10 cellular contexts compared by ENCODE assay signal in the genomic region with DNA sequence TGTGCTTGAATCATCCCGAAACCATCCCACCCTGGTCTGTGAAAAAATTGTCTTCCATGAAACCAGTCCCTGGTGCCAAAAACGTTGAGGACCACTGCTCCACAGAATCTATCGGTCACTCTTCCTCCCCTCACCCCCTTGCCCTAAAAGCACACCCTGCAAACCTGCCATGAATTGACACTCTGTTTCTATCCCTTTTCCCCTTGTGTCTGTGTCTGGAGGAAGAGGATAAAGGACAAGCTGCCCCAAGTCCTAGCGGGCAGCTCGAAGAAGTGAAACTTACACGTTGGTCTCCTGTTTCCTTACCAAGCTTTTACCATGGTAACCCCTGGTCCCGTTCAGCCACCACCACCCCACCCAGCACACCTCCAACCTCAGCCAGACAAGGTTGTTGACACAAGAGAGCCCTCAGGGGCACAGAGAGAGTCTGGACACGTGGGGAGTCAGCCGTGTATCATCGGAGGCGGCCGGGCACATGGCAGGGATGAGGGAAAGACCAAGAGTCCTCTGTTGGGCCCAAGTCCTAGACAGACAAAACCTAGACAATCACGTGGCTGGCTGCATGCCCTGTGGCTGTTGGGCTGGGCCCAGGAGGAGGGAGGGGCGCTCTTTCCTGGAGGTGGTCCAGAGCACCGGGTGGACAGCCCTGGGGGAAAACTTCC. TPM values are rescaled to one million over a fixed set of nuclear protein-coding genes. Genes with fewer than 3 reads are reported as not detected.
A peak's percentile ranks its signal among the peaks of the same experiment; 100 is the strongest.
DNase-seq lines count a peak whose midpoint lies in the region; TF ChIP-seq lines count a peak whose summit lies in the region.
"Had no signal": no experiment of that assay in that cellular context is flagged by ENCODE, and none has a peak within 500 bp of the region (broad histone marks: within the 10 kb centered on the region; RNA-seq: fewer than 3 reads in every experiment).

No MANE protein-coding gene starts in this region.

- DNase-seq in DMS79 treated with DMSO at 0.1 percent for 48 hours (lab: John Stamatoyannopoulos, UW) (peak; percentile 31), DMS79 (lab: John Stamatoyannopoulos, UW) (no peak), HPDE6-E6E7 (ENCODE audit: extremely low spot score) (peak; percentile 77), amniotic epithelial cell (ENCODE audit: low read depth) (peak; percentile 84), kidney glomerular epithelial cell (lab: John Stamatoyannopoulos, UW) (peak; percentile 85), suprapubic skin (ENCODE audit: low spot score in 2 of 2) (peak; percentile 82), HEK293T (ENCODE audit: extremely low spot score) (no peak), GM20000 (ENCODE audit: low spot score) (no peak)

- CTCF ChIA-PET in HEK293T (lab: Yijun Ruan, JAX), result interaction anchor here (0.9 to 1.5 kb wide), 4 partner anchors 13 to 39 kb away, joined by 3 to 5 read pairs (median 3); a partner anchor contains a TSS

- peak overlapping the region; percentile 32 for H3K27ac ChIP-seq in suprapubic skin
- H3K27ac ChIP-seq: 22Rv1, VCaP had no signal

- POLR2A ChIA-PET in HEK293T (lab: Yijun Ruan, JAX), result no interaction called here

- no peak for TF ChIP-seq POLR2A in suprapubic skin (IDR thresholded peaks at IDR 0.05)

- TF ChIP-seq CTCF in suprapubic skin (IDR thresholded peaks at IDR 0.05) (no peak), GM20000 (IDR thresholded peaks at IDR 0.05; ENCODE audit: extremely low read depth, missing control alignments) (no peak)

- TF ChIP-seq EP300 in suprapubic skin (IDR thresholded peaks at IDR 0.05), result no peak

- peaks cover 63% of the 10 kb centered on the region for H3K4me1 ChIP-seq in suprapubic skin

- WGBS in suprapubic skin, result 28% methylated on average over 15 of the region's 15 CpGs

- H3K27me3 ChIP-seq in suprapubic skin, result no peaks in the 10 kb centered on the region

- peak overlapping the region; percentile 19 for H3K4me3 ChIP-seq in suprapubic skin

- no peaks in the 10 kb centered on the region for H3K9me3 ChIP-seq in suprapubic skin

- no peaks in the 10 kb centered on the region for H3K36me3 ChIP-seq in suprapubic skin

TF ChIP-seq in HEK293T, 16 proteins besides CTCF, POLR2A, EP300 and RAD21:
- no peak for TF ChIP-seq L3MBTL2 (conservative IDR thresholded peaks at IDR 0.05)
- no peak for TF ChIP-seq FOXK2 (IDR thresholded peaks at IDR 0.05)
- no peak for TF ChIP-seq HDGF (IDR thresholded peaks at IDR 0.05; ENCODE audit: borderline replicate concordance)
- TF ChIP-seq, protein P1, sequence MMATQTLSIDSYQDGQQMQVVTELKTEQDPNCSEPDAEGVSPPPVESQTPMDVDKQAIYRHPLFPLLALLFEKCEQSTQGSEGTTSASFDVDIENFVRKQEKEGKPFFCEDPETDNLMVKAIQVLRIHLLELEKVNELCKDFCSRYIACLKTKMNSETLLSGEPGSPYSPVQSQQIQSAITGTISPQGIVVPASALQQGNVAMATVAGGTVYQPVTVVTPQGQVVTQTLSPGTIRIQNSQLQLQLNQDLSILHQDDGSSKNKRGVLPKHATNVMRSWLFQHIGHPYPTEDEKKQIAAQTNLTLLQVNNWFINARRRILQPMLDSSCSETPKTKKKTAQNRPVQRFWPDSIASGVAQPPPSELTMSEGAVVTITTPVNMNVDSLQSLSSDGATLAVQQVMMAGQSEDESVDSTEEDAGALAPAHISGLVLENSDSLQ (IDR thresholded peaks at IDR 0.05), result no peak
- TF ChIP-seq LEF1 (IDR thresholded peaks at IDR 0.05; ENCODE audit: borderline replicate concordance), result no peak
- no peak for TF ChIP-seq CTBP1 (IDR thresholded peaks at IDR 0.05; ENCODE audit: borderline replicate concordance)
- TF ChIP-seq ARNT (IDR thresholded peaks at IDR 0.05), result no peak
- TF ChIP-seq NFRKB (IDR thresholded peaks at IDR 0.05), result no peak
- TF ChIP-seq FOXA1 (IDR thresholded peaks at IDR 0.05), result no peak
- TF ChIP-seq BHLHE40 (IDR thresholded peaks at IDR 0.05; ENCODE audit: borderline replicate concordance), result no peak
- no peak for TF ChIP-seq SP1 (IDR thresholded peaks at IDR 0.05)
- TF ChIP-seq SUZ12 (IDR thresholded peaks at IDR 0.05), result no peak
- no peak for TF ChIP-seq ZNF384 (IDR thresholded peaks at IDR 0.05)
- TF ChIP-seq TARDBP (IDR thresholded peaks at IDR 0.05), result no peak
- no peak for TF ChIP-seq FOXM1 (IDR thresholded peaks at IDR 0.05; ENCODE audit: borderline replicate concordance)
- TF ChIP-seq ELF4 (IDR thresholded peaks at IDR 0.05), result no peak

RNA-seq across cellular contexts. Expression of a gene that starts 0.8 kb away (rescaled TPM):
- total RNA-seq in suprapubic skin, result 10 to 100 TPM in 2 of 4 donors, 1 to 10 TPM in 2; 6.7 to 22.9 (median 13.0) TPM

RNA-seq across cellular contexts. Expression of a gene that starts 28.2 kb away (rescaled TPM):
- total RNA-seq in suprapubic skin, result 10 to 100 TPM; 28.5 to 66.5 (median 50.0) TPM

RNA-seq across cellular contexts. Expression of a gene that starts 39.2 kb away (rescaled TPM):
- under 1 TPM in 3 of 4 donors, not detected in 1; 0.38 to 0.99 (median 0.59) TPM for total RNA-seq in suprapubic skin

RNA-seq across cellular contexts. Expression of a gene that starts 40.8 kb away (rescaled TPM):
- total RNA-seq in suprapubic skin, result 10 to 100 TPM; 12.1 to 28.9 (median 17.8) TPM

RNA-seq across cellular contexts. Expression of a gene that starts 54.0 kb away (rescaled TPM):
- total RNA-seq in suprapubic skin, result not detected

Comparison
In these comparisons a context has a peak if more than half of its experiments do, and no peak if none do; other contexts are left out.
1. DNase-seq: peak in DMS79 treated with DMSO at 0.1 percent for 48 hours (single experiment), HPDE6-E6E7 (single experiment), amniotic epithelial cell (single experiment), kidney glomerular epithelial cell (single experiment) and suprapubic skin (2 of 2); none in DMS79 (single experiment), HEK293T (single experiment) and GM20000 (single experiment).